13 cellular contexts compared by ENCODE assay signal in the genomic region with DNA sequence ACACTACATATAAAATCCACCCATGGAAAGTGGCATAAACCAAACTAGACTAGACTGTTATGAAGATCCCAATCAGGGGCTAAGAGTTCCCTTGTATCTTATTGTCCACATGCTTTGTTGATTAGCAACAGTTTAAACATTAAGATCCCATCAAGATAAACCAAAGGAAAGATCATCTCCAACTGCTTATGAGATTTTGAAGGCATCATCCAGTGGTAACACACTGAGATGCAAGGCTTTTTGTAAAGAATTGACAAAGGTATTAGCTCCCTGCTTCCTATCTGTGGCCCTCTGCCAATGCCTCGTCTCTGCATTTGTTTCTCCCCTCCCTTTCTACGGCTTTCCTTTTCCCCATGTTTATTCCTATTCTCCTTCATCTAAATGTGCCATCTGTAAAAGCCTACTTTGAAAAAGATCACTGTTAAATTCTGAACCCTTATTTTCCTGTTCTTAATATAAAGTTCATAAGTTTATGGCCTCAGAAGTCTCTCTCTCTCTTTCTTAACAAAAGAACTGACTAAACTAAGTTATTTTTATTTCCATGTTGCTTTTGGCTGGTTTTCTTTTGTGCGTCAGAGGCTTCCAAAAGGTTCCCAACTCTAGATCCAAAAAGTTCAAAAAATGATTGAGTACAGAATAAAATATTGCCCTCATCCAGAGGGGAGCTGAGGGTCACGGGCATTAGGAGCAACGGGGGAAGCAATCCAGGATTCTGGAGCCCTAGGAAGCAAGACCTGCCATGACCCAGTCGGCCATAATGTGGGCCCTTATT. TPM values are rescaled to one million over a fixed set of nuclear protein-coding genes. Genes with fewer than 3 reads are reported as not detected.
DNase-seq lines count a peak whose midpoint lies in the region; ATAC-seq, FAIRE-seq and TF ChIP-seq lines count a peak whose summit lies in the region.
"Had no signal": no experiment of that assay in that cellular context is flagged by ENCODE, and none has a peak within 500 bp of the region (broad histone marks: within the 10 kb centered on the region; RNA-seq: fewer than 3 reads in every experiment).

No MANE protein-coding gene starts in this region.

- H3K9me3 ChIP-seq in GM12878 (replicated peaks; ENCODE audit: control insufficient read depth, insufficient read depth, low read length): no peaks in the 10 kb centered on the region; the same call in 2 of the 3 replicates
- no peaks in the 10 kb centered on the region for H3K9me3 ChIP-seq in effector memory CD4-positive, alpha-beta T cell (ENCODE audit: control insufficient read depth, low read length)

- no peak for TF ChIP-seq RAD21 in GM12878 (IDR thresholded peaks at IDR 0.05; ENCODE audit: insufficient read depth, low read depth, low read length)

- DNase-seq in CD14-positive monocyte (ENCODE audit: low spot score) (no peak), GM12878 (ENCODE audit: low read depth, low spot score) (no peak), Right ventricle myocardium superior (no peak), sciatic nerve (ENCODE audit: low spot score) (no peak), NCI-H774 (lab: John Stamatoyannopoulos, UW) (no peak)
- DNase-seq in effector memory CD4-positive, alpha-beta T cell: no peak
- DNase-seq: naive B cell; NCI-H1694; stimulated activated CD4-positive, alpha-beta T cell treated with anti-CD3 and anti-CD28 coated beads, Interleukin-15, amount 100 ng/mL, for 24 hours had no signal

- H3K27me3 ChIP-seq in GM12878 (replicated peaks in 1 of 2; ENCODE audit: control insufficient read depth in 2 of 2, insufficient read depth in 2 of 2, low read length in 1 of 2): no peaks in the 10 kb centered on the region
- H3K27me3 ChIP-seq in effector memory CD4-positive, alpha-beta T cell (replicated peaks; ENCODE audit: control insufficient read depth, insufficient read depth, low read length, poor library complexity, severe bottlenecking): no peaks in the 10 kb centered on the region

- H4K20me1 ChIP-seq in GM12878 (ENCODE audit: control insufficient read depth, insufficient read depth): no peaks in the 10 kb centered on the region

- no peak for ATAC-seq in GM12878
- peak; percentile 17 for ATAC-seq in Right ventricle myocardium superior (ENCODE audit: poor library complexity)
- peak; percentile 74 for ATAC-seq in sciatic nerve
- ATAC-seq in HG02938 (IDR thresholded peaks at IDR 0.05; ENCODE audit: unreplicated experiment): no peak
- ATAC-seq in HG03159 (IDR thresholded peaks at IDR 0.05; ENCODE audit: unreplicated experiment): no peak

- no peak for TF ChIP-seq EP300 in GM12878 (IDR thresholded peaks at IDR 0.05; ENCODE audit: borderline replicate concordance in 1 of 2, control insufficient read depth in 1 of 2, low read depth in 2 of 2, low read length in 2 of 2)

- H3K27ac Mint-ChIP-seq in CD14-positive monocyte: peak overlapping the region in 6 of 7 donors; percentile 76 to 93 (median 92)
- H3K27ac Mint-ChIP-seq: naive B cell had no signal

- BruUV-seq in GM12878 (replicated peaks; lab: Mats Ljungman, UMichigan): no TSS peak

- POLR2A ChIA-PET in GM12878 (lab: Charles Lee): interaction anchor here (1.5 to 7.2 kb wide), 7 partner anchors 9 to 25 kb away, joined by 3 to 53 read pairs (median 4); no protein-coding TSS in a partner anchor

- in situ Hi-C loops in GM12878 (cut with MboI): no loop called here

- no peak for TF ChIP-seq CTCF in CD14-positive monocyte (IDR thresholded peaks at IDR 0.05)
- no peak for TF ChIP-seq CTCF in GM12878 (IDR thresholded peaks at IDR 0.05 in 2 of 3, conservative IDR thresholded peaks at IDR 0.05 in 1 of 3; ENCODE audit: control insufficient read depth in 2 of 3, extremely low read depth in 1 of 3, insufficient read depth in 1 of 3, low read depth in 3 of 3, low read length in 3 of 3)

- no peak overlapping the region for H2AFZ ChIP-seq in GM12878 (ENCODE audit: control insufficient read depth, low read depth, low read length)

- no peak for FAIRE-seq in GM12878 (lab: Jason Lieb, UNC)
- FAIRE-seq: GM18507 had no signal

- WGBS in GM12878 (ENCODE audit: insufficient coverage, insufficient replicate concordance, low lambda C conversion rate, missing lambda C conversion rate): 38% methylated on average over 6 of the region's 6 CpGs

- H3K79me2 ChIP-seq in GM12878 (ENCODE audit: control insufficient read depth, insufficient read depth, low read length): peaks cover 13% of the 10 kb centered on the region

- H3K27me3 Mint-ChIP-seq in CD14-positive monocyte (ENCODE audit: low read depth in 3 of 3): no peaks in the 10 kb centered on the region

- H3K27ac ChIP-seq in GM12878 (ENCODE audit: control insufficient read depth, insufficient read depth): no peak overlapping the region; the same call in 1 of the 2 replicates
- H3K27ac ChIP-seq in effector memory CD4-positive, alpha-beta T cell (ENCODE audit: insufficient read depth, low read length, poor library complexity, severe bottlenecking): no peak overlapping the region

- H3K4me1 Mint-ChIP-seq in CD14-positive monocyte: peaks cover 73% of the 10 kb centered on the region

- H3K36me3 Mint-ChIP-seq in CD14-positive monocyte: peaks cover 0 to 5% of the 10 kb centered on the region in 2 donors
- H3K36me3 Mint-ChIP-seq: brain had no signal

- no peak overlapping the region for H3K9ac ChIP-seq in GM12878 (ENCODE audit: control insufficient read depth, insufficient read depth, low read length)

- H3K4me3 ChIP-seq in GM12878: no peak overlapping the region
- no peak overlapping the region for H3K4me3 ChIP-seq in effector memory CD4-positive, alpha-beta T cell (ENCODE audit: insufficient read depth, low read depth, low read length, poor library complexity, severe bottlenecking)

- SMC1A ChIA-PET in GM12878 (lab: Charles Lee; ENCODE audit: uncharacterized antibody, unreplicated experiment): interaction anchor here (0.7 to 7.3 kb wide), 10 partner anchors 9 to 297 kb away, joined by 3 to 151 read pairs (median 15); no protein-coding TSS in a partner anchor

- H3K9me3 Mint-ChIP-seq in CD14-positive monocyte: no peaks in the 10 kb centered on the region

- H3K4me1 ChIP-seq in GM12878 (ENCODE audit: control insufficient read depth, insufficient read depth, low read length): peaks cover 8% of the 10 kb centered on the region; the same call in 1 of the 2 replicates
- H3K4me1 ChIP-seq in effector memory CD4-positive, alpha-beta T cell (ENCODE audit: control insufficient read depth, insufficient read depth, low read length, poor library complexity, severe bottlenecking): peaks cover 4% of the 10 kb centered on the region

- no peaks in the 10 kb centered on the region for H3K36me3 ChIP-seq in GM12878 (ENCODE audit: control insufficient read depth in 2 of 2, insufficient read depth in 2 of 2, low read length in 1 of 2)
- no peaks in the 10 kb centered on the region for H3K36me3 ChIP-seq in effector memory CD4-positive, alpha-beta T cell (ENCODE audit: control insufficient read depth, insufficient read depth, low read length)

- CTCF ChIA-PET in GM12878 (lab: Yijun Ruan, JAX): interaction anchor here (0.7 to 6.9 kb wide), 7 partner anchors 9 to 29 kb away, joined by 3 to 76 read pairs (median 3); no protein-coding TSS in a partner anchor

- intact Hi-C loops in CD14-positive monocyte (cut with micrococcal nuclease) (no loop called here), GM12878 (cut with micrococcal nuclease; ENCODE audit: unreplicated experiment) (loop anchor here (5.0 to 10.0 kb wide), 3 partner anchors 340 to 1448 kb away; a partner anchor contains a TSS), Right ventricle myocardium superior (cut with DNase I) (no loop called here), sciatic nerve (cut with DNase I) (no loop called here)

- no peak overlapping the region for H3K4me2 ChIP-seq in GM12878 (ENCODE audit: control insufficient read depth, insufficient read depth)

- RAD21 ChIA-PET in GM12878 (lab: Charles Lee; ENCODE audit: unreplicated experiment): interaction anchor here (0.7 to 8.5 kb wide), 6 partner anchors 9 to 33 kb away, joined by 3 to 117 read pairs (median 37); no protein-coding TSS in a partner anchor

- no peak overlapping the region for H3K4me3 Mint-ChIP-seq in CD14-positive monocyte
- H3K4me3 Mint-ChIP-seq: naive B cell had no signal

- no peak for TF ChIP-seq POLR2A in GM12878 (IDR thresholded peaks at IDR 0.05; ENCODE audit: low read depth, low read length)

RNA-seq across cellular contexts. Expression of a gene that starts 5.5 kb away (rescaled TPM):
- polyA plus RNA-seq in CD14-positive monocyte (1 to 10 TPM; 5.1 to 5.8 TPM), GM12878 (2011; rRNA removed) (108 and 130 TPM in 2 replicates), GM12878 (2014; fragmentation: Illumina TruSeq; extraction: Trizol) (3.4 and 6.5 TPM in 2 replicates), GM12878 (2014; fragmentation: Nextera tagmentation; extraction: Ambion mirVana) (1 to 10 TPM; 3.1 to 3.4 TPM), GM12878 (2014; rRNA removed) (2.4 and 2.9 TPM in 2 replicates), GM12878 (2016; fragmentation: Nextera tagmentation; extraction: Ambion mirVana) (1 to 10 TPM; 4.3 to 5.8 TPM)
- 526 and 546 TPM in 2 replicates for total RNA-seq in GM12878 (2013; cell fraction: nucleolus; rRNA removed)
- total RNA-seq in GM12878 (2014; rRNA removed) (3.2 and 4.4 TPM in 2 replicates), GM12878 (2014; rRNA removed; fragmentation: Illumina TruSeq; extraction: Trizol) (3.8 and 5.1 TPM in 2 replicates), GM12878 (2021) (7.5 and 7.8 TPM in 2 replicates), Right ventricle myocardium superior (64.3 TPM), sciatic nerve (36.8 TPM)
- polyA plus RNA-seq in GM12878 (2011; ENCODE audit: low read depth): 2.0 TPM
- polyA plus RNA-seq in GM12878 (2011; cell fraction: cytosol; rRNA removed): 53.4 and 59.3 TPM in 2 replicates
- polyA plus RNA-seq in GM12878 (2011; cell fraction: nucleus; rRNA removed): 108 and 131 TPM in 2 replicates
- 1.2 and 2.7 TPM in 2 replicates for polyA plus RNA-seq in GM12878 (2012)
- 228 and 285 TPM in 2 replicates for polyA minus RNA-seq in GM12878 (2011; rRNA and poly(A)+ RNA removed)
- 42.9 and 75.5 TPM in 2 replicates for polyA minus RNA-seq in GM12878 (2011; cell fraction: cytosol; rRNA and poly(A)+ RNA removed)
- polyA minus RNA-seq in GM12878 (2011; cell fraction: nucleus; rRNA and poly(A)+ RNA removed): 205 and 292 TPM in 2 replicates

RNA-seq across cellular contexts. Expression of a gene that starts 38.3 kb away (rescaled TPM):
- not detected for polyA plus RNA-seq in CD14-positive monocyte
- not detected in 2 replicates for total RNA-seq in GM12878 (2013; cell fraction: nucleolus; rRNA removed)
- total RNA-seq in GM12878 (2014; rRNA removed): not detected in 2 replicates
- not detected in 2 replicates for total RNA-seq in GM12878 (2014; rRNA removed; fragmentation: Illumina TruSeq; extraction: Trizol)
- total RNA-seq in GM12878 (2021): not detected in 2 replicates
- not detected for polyA plus RNA-seq in GM12878 (2011; ENCODE audit: low read depth)
- polyA plus RNA-seq in GM12878 (2011; rRNA removed): 0.35 TPM in 1 of 2 replicates, not detected in the other
- not detected in 2 replicates for polyA plus RNA-seq in GM12878 (2011; cell fraction: cytosol; rRNA removed)
- not detected in 2 replicates for polyA plus RNA-seq in GM12878 (2011; cell fraction: nucleus; rRNA removed)
- not detected in 2 replicates for polyA plus RNA-seq in GM12878 (2012)
- not detected in 2 replicates for polyA plus RNA-seq in GM12878 (2014; fragmentation: Illumina TruSeq; extraction: Trizol)
- not detected for polyA plus RNA-seq in GM12878 (2014; fragmentation: Nextera tagmentation; extraction: Ambion mirVana)
- polyA plus RNA-seq in GM12878 (2014; rRNA removed): not detected in 2 replicates
- polyA plus RNA-seq in GM12878 (2016; fragmentation: Nextera tagmentation; extraction: Ambion mirVana): not detected
- polyA minus RNA-seq in GM12878 (2011; rRNA and poly(A)+ RNA removed): not detected in 2 replicates
- not detected in 2 replicates for polyA minus RNA-seq in GM12878 (2011; cell fraction: cytosol; rRNA and poly(A)+ RNA removed)
- polyA minus RNA-seq in GM12878 (2011; cell fraction: nucleus; rRNA and poly(A)+ RNA removed): not detected in 2 replicates
- not detected for total RNA-seq in Right ventricle myocardium superior
- total RNA-seq in sciatic nerve: not detected

Comparison
In these comparisons a context has a peak if more than half of its experiments do, and no peak if none do; other contexts are left out.
1. ATAC-seq: peak in Right ventricle myocardium superior (single experiment) and sciatic nerve (single experiment); none in GM12878 (single experiment), HG02938 (single experiment) and HG03159 (single experiment).